ENCODE assay signal across 18 cellular contexts in genomic region chr10:66881814-66882213, GRCh38. TPM values are rescaled to one million over a fixed set of nuclear protein-coding genes. Genes with fewer than 3 reads are reported as not detected.
DNase-seq lines count a peak whose midpoint lies in the region; ATAC-seq and TF ChIP-seq lines count a peak whose summit lies in the region.
"Had no signal": no experiment of that assay in that cellular context is flagged by ENCODE, and none has a peak within 500 bp of the region (broad histone marks: within the 10 kb centered on the region; RNA-seq: fewer than 3 reads in every experiment).

No MANE protein-coding gene starts in this region.

- H3K4me3 ChIP-seq in heart right ventricle, result no peak overlapping the region
- no peak overlapping the region for H3K4me3 ChIP-seq in right cardiac atrium (ENCODE audit: low read length)
- H3K4me3 ChIP-seq: HAP-1 had no signal

- ATAC-seq in heart right ventricle, result peak in 6 of 8 donors; percentile 34 to 70 (median 56)
- ATAC-seq in right cardiac atrium, result no peak

- no peaks in the 10 kb centered on the region for H3K36me3 ChIP-seq in heart right ventricle
- H3K36me3 ChIP-seq: HAP-1 had no signal

- H3K9me3 ChIP-seq in heart right ventricle (no peaks in the 10 kb centered on the region), right cardiac atrium (ENCODE audit: control insufficient read depth, low read length) (no peaks in the 10 kb centered on the region)
- H3K9me3 ChIP-seq: HAP-1 had no signal

- H3K4me1 ChIP-seq in heart right ventricle (peaks cover 0 to 36% (median 6%) of the 10 kb centered on the region in 9 donors), right cardiac atrium (ENCODE audit: control insufficient read depth, insufficient read depth, low read length) (peaks cover 3% of the 10 kb centered on the region)
- H3K4me1 ChIP-seq: HAP-1 had no signal

- DNase-seq in heart right ventricle, result peak in 1 of 2 donors; percentile 13
- no peak for DNase-seq in right cardiac atrium
- peak; percentile 31 for DNase-seq in G401 (ENCODE audit: low spot score)
- DNase-seq in NCI-H446 (lab: John Stamatoyannopoulos, UW), result peak; percentile 35 to 44
- peak; percentile 11 for DNase-seq in cerebellum (ENCODE audit: low spot score)
- no peak for DNase-seq in activated CD4-positive, alpha-beta T cell treated with anti-CD3 and anti-CD28 coated beads for 1 hour
- DNase-seq: Calu3; CD4-positive, alpha-beta memory T cell; COR-L47; DMS53; DMS79 treated with DMSO at 0.1 percent for 48 hours; GOT3; HFFc6 had no signal

- no peak for TF ChIP-seq CTCF in heart right ventricle (IDR thresholded peaks at IDR 0.05)

- H3K27me3 ChIP-seq in heart right ventricle (no peaks in the 10 kb centered on the region), right cardiac atrium (ENCODE audit: control insufficient read depth, insufficient read depth) (no peaks in the 10 kb centered on the region)

- H3K27ac ChIP-seq in heart right ventricle (peak overlapping the region in 5 of 10 donors; percentile 2 to 62 (median 41)), right cardiac atrium (ENCODE audit: low read length) (no peak overlapping the region)

- in situ Hi-C loops in G401 (cut with HindIII; ENCODE audit: low sequenced_read_pairs), result no loop called here

- 50 to 57% methylated on average over 3 of the region's 3 CpGs for WGBS in heart right ventricle, 2 donors
- 65% methylated on average over 3 of the region's 3 CpGs for WGBS in right cardiac atrium

- intact Hi-C loops in heart right ventricle (cut with DNase I) (no loop called here), right cardiac atrium (cut with DNase I) (no loop called here)

RNA-seq across cellular contexts. Expression of gene LRRTM3, which starts 44.0 kb away (rescaled TPM):
- total RNA-seq in heart right ventricle, result not detected
- polyA plus RNA-seq in heart right ventricle, result not detected
- not detected for total RNA-seq in right cardiac atrium
- polyA plus RNA-seq in right cardiac atrium, result 0.02 TPM
- total RNA-seq in G401 (2014; rRNA removed; shearing (Covaris generic)), result not detected in 2 replicates
- 17.1 TPM for total RNA-seq in cerebellum
- total RNA-seq: A172; A673; Calu3; CD4-positive, alpha-beta memory T cell; Daoy; HFFc6 had no signal
- polyA plus RNA-seq: BJ; CD4-positive, alpha-beta memory T cell had no signal

Comparison
In these comparisons a context has a peak if more than half of its experiments do, and no peak if none do; other contexts are left out.
1. ATAC-seq: peak in heart right ventricle (6 of 8); none in right cardiac atrium (0 of 2).
2. DNase-seq: peak in G401 (single experiment), NCI-H446 (2 of 2) and cerebellum (single experiment); none in right cardiac atrium (0 of 3) and activated CD4-positive, alpha-beta T cell treated with anti-CD3 and anti-CD28 coated beads for 1 hour (single experiment).
3. RNA of gene LRRTM3, which starts 44.0 kb away (total RNA-seq): 17.1 TPM in cerebellum (single experiment); not detected in heart right ventricle, not detected in right cardiac atrium and not detected in G401; every median in the first group is over 10 times any median in the second.